ENCODE assay signal across 12 cellular contexts in genomic region chr15:57079446-57079845, GRCh38.
A peak's percentile ranks its signal among the peaks of the same experiment; 100 is the strongest.
DNase-seq lines count a peak whose midpoint lies in the region; FAIRE-seq and TF ChIP-seq lines count a peak whose summit lies in the region.
"Had no signal": no experiment of that assay in that cellular context is flagged by ENCODE, and none has a peak within 500 bp of the region (broad histone marks: within the 10 kb centered on the region; RNA-seq: fewer than 3 reads in every experiment).

No MANE protein-coding gene starts in this region.

- no peaks in the 10 kb centered on the region for H4K20me1 ChIP-seq in OCI-LY1 (ENCODE audit: insufficient read depth, low read length)

- H3K9me3 ChIP-seq in OCI-LY1 (ENCODE audit: low read length) = no peaks in the 10 kb centered on the region
- H3K9me3 ChIP-seq: Peyer's patch had no signal

- no peaks in the 10 kb centered on the region for H3F3A ChIP-seq in OCI-LY1 (ENCODE audit: insufficient read depth, low read length)

- TF ChIP-seq CTCF in OCI-LY1 (IDR thresholded peaks at IDR 0.05; ENCODE audit: low read length) (peak; percentile 50), dorsolateral prefrontal cortex (IDR thresholded peaks at IDR 0.05 in 54 of 56, conservative IDR thresholded peaks at IDR 0.05 in 2 of 56; ENCODE audit: low read depth in 1 of 56, partially characterized antibody in 56 of 56) (peak in 53 of 56 donors; percentile 28 to 78 (median 54))

- no peaks in the 10 kb centered on the region for H3K27me3 ChIP-seq in OCI-LY1 (ENCODE audit: insufficient read depth, low read length)
- no peaks in the 10 kb centered on the region for H3K27me3 ChIP-seq in dorsolateral prefrontal cortex
- H3K27me3 ChIP-seq: Peyer's patch had no signal

- FAIRE-seq in GM12891 (lab: Jason Lieb, UNC) = peak; percentile 28
- FAIRE-seq: TTC549 had no signal

- H3K36me3 ChIP-seq in OCI-LY1 (ENCODE audit: insufficient read depth, low read length) = 0 out of 2 replicates have a peak, but pooled peaks cover under 1% of the 10 kb centered on the region
- H3K36me3 ChIP-seq: Peyer's patch had no signal

- no peak overlapping the region for H3K4me2 ChIP-seq in OCI-LY1 (ENCODE audit: low read length)

- H3K9me2 ChIP-seq in OCI-LY1 (ENCODE audit: low read depth, low read length) = no peaks in the 10 kb centered on the region

- intact Hi-C loops in dorsolateral prefrontal cortex (cut with DNase I) = loop anchor here in 1 of 2 donors (5.0 to 10.0 kb wide), 2 partner anchors 62 to 165 kb away; partner anchors contain the start of gene TCF12

- H3K79me2 ChIP-seq in OCI-LY1 (ENCODE audit: insufficient read depth, low read length) = peaks cover 29% of the 10 kb centered on the region

- H3K27ac ChIP-seq in OCI-LY1 (ENCODE audit: low read depth, low read length, poor library complexity, severe bottlenecking) (no peak overlapping the region), dorsolateral prefrontal cortex (peak overlapping the region in 58 of 59 donors; percentile 3 to 86 (median 75))
- H3K27ac ChIP-seq: Peyer's patch had no signal

- DNase-seq in GM12891 (ENCODE audit: insufficient read length, low spot score) (no peak), dorsolateral prefrontal cortex (peak in 4 of 10 donors; percentile 37 to 74 (median 54)), putamen (ENCODE audit: low spot score) (peak; percentile 70), NOMO-1 (lab: John Stamatoyannopoulos, UW; ENCODE audit: unreplicated experiment in 2 of 2) (no peak), NCI-H524 (lab: John Stamatoyannopoulos, UW) (no peak)
- no peak for DNase-seq in activated CD8-positive, alpha-beta memory T cell treated with anti-CD3 and anti-CD28 coated beads, Interleukin-2, amount 50 U/mL, for 4 hours
- DNase-seq: activated T-cell treated with anti-CD3 and anti-CD28 coated beads, Interleukin-2, amount 50 U/mL, for 4 hours; central memory CD4-positive, alpha-beta T cell; NCI-H2171 treated with DMSO at 0.1 percent for 48 hours; Peyer's patch had no signal

- TF ChIP-seq POLR2A in GM12891 (IDR thresholded peaks at IDR 0.05; ENCODE audit: low read depth, low read length) = no peak

- H3K4me3 ChIP-seq in OCI-LY1 (ENCODE audit: low read depth, low read length, poor library complexity, severe bottlenecking) (no peak overlapping the region), dorsolateral prefrontal cortex (peak overlapping the region in 26 of 59 donors; percentile 0 to 47 (median 26))
- H3K4me3 ChIP-seq: Peyer's patch had no signal

- H3K4me1 ChIP-seq in OCI-LY1 (ENCODE audit: insufficient read depth, low read length, severe bottlenecking) = peaks cover 16% of the 10 kb centered on the region

- H3K9ac ChIP-seq in OCI-LY1 (ENCODE audit: low read length) = no peak overlapping the region

- H2AFZ ChIP-seq in OCI-LY1 (ENCODE audit: low read length) = no peak overlapping the region

TF ChIP-seq in GM12891, 5 proteins besides CTCF, POLR2A, EP300 and RAD21:
- TF ChIP-seq SPI1 (IDR thresholded peaks at IDR 0.05; ENCODE audit: low read depth, low read length) (no peak), TAF1 (IDR thresholded peaks at IDR 0.05; ENCODE audit: low read depth, low read length) (no peak), PAX5 (IDR thresholded peaks at IDR 0.05; ENCODE audit: insufficient read depth, low read length, severe bottlenecking) (no peak)
